13 cellular contexts compared by ENCODE assay signal in the genomic region with DNA sequence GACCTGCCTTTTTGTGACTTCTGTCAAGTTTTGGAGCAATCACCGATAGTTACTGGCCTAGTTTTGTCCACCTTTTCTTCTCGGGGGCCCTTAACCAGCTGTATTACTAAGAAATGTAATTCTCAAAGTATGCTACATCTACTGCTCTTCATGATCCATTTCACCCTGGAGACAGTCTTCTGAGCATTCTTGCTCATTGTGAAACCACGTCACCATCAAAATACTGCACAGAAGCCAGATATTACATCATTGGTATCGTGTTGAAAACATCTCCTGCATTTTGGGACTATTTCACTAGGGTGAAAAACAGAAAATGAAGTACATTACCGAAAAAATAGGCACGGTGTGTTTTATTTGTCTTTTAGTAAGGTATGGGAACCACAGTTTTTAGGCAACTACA. TPM values are rescaled to one million over a fixed set of nuclear protein-coding genes. Genes with fewer than 3 reads are reported as not detected.
A peak's percentile ranks its signal among the peaks of the same experiment; 100 is the strongest.
DNase-seq lines count a peak whose midpoint lies in the region; ATAC-seq and TF ChIP-seq lines count a peak whose summit lies in the region.
"Had no signal": no experiment of that assay in that cellular context is flagged by ENCODE, and none has a peak within 500 bp of the region (broad histone marks: within the 10 kb centered on the region; RNA-seq: fewer than 3 reads in every experiment).

No MANE protein-coding gene starts in this region.

- ATAC-seq in HG03175 (IDR thresholded peaks at IDR 0.05; ENCODE audit: unreplicated experiment) (peak; percentile 90), GM19324 (IDR thresholded peaks at IDR 0.05; ENCODE audit: low FRiP score, unreplicated experiment) (no peak), HG02981 (IDR thresholded peaks at IDR 0.05; ENCODE audit: unreplicated experiment) (no peak)
- ATAC-seq: Panc1 had no signal

- H3K36me3 Mint-ChIP-seq in activated CD4-positive, alpha-beta memory T cell treated with anti-CD3 and anti-CD28 coated beads for 36 hours = peaks cover 7% of the 10 kb centered on the region

- POLR2A ChIA-PET in activated CD4-positive, alpha-beta memory T cell treated with anti-CD3 and anti-CD28 coated beads for 36 hours (lab: Charles Lee) = no interaction called here

- no peaks in the 10 kb centered on the region for H3K9me3 ChIP-seq in HAP-1
- H3K9me3 ChIP-seq: suprapubic skin had no signal

- TF ChIP-seq CTCF in GM13976 (IDR thresholded peaks at IDR 0.05; ENCODE audit: borderline replicate concordance, control extremely low read depth, extremely low read depth, insufficient read depth, missing control alignments) (no peak), GM20000 (IDR thresholded peaks at IDR 0.05; ENCODE audit: extremely low read depth, missing control alignments) (no peak), fibroblast of mammary gland (conservative IDR thresholded peaks at IDR 0.05; ENCODE audit: control insufficient read depth, insufficient read depth, low read depth, low read length) (no peak)

- H3K4me1 ChIP-seq in HAP-1 = no peaks in the 10 kb centered on the region
- H3K4me1 ChIP-seq: foreskin keratinocyte, suprapubic skin had no signal

- no peaks in the 10 kb centered on the region; the same call in 1 of the 2 replicates for H3K27me3 ChIP-seq in HAP-1 (ENCODE audit: low read depth)
- H3K27me3 ChIP-seq: foreskin keratinocyte, suprapubic skin had no signal

- H3K36me3 ChIP-seq in HAP-1 (replicated peaks) = no peaks in the 10 kb centered on the region
- H3K36me3 ChIP-seq: suprapubic skin had no signal

- in situ Hi-C loops in GM13976 (cut with MboI; ENCODE audit: low sequenced_read_pairs, unreplicated experiment) = no loop called here
- in situ Hi-C loops in HAP-1 (cut with MboI; ENCODE audit: low sequenced_read_pairs) = no loop called here

- peaks cover 21% of the 10 kb centered on the region for H3K9me3 Mint-ChIP-seq in activated CD4-positive, alpha-beta memory T cell treated with anti-CD3 and anti-CD28 coated beads for 36 hours

- H3K4me3 Mint-ChIP-seq in activated CD4-positive, alpha-beta memory T cell treated with anti-CD3 and anti-CD28 coated beads for 36 hours = no peak overlapping the region
- H3K4me3 Mint-ChIP-seq: activated CD4-positive, alpha-beta T cell treated with anti-CD3 and anti-CD28 coated beads, Interleukin-2, amount 10 ng/mL, durations not matched to agents 7 days and 5 days; CD8-positive, alpha-beta memory T cell had no signal

- peak; percentile 43 for DNase-seq in GM13976 (ENCODE audit: low spot score)
- DNase-seq in GM20000 (ENCODE audit: low spot score) = peak; percentile 38
- DNase-seq in fibroblast of mammary gland (ENCODE audit: low read depth) = peak; percentile 64
- no peak for DNase-seq in HAP-1 (ENCODE audit: low spot score in 2 of 2)
- DNase-seq in activated CD4-positive, alpha-beta memory T cell treated with anti-CD3 and anti-CD28 coated beads for 36 hours = no peak
- DNase-seq: activated CD4-positive, alpha-beta T cell treated with anti-CD3 and anti-CD28 coated beads, Interleukin-2, amount 10 ng/mL, durations not matched to agents 7 days and 5 days; CD8-positive, alpha-beta memory T cell; foreskin keratinocyte had no signal

- H3K4me3 ChIP-seq in fibroblast of mammary gland (ENCODE audit: control insufficient read depth, low read depth, low read length) (no peak overlapping the region), HAP-1 (no peak overlapping the region)
- H3K4me3 ChIP-seq: suprapubic skin had no signal

- intact Hi-C loops in activated CD4-positive, alpha-beta memory T cell treated with anti-CD3 and anti-CD28 coated beads for 36 hours (cut with micrococcal nuclease) = no loop called here

- CTCF ChIA-PET in activated CD4-positive, alpha-beta memory T cell treated with anti-CD3 and anti-CD28 coated beads for 36 hours (lab: Charles Lee) = no interaction called here

- H3K27me3 Mint-ChIP-seq in activated CD4-positive, alpha-beta memory T cell treated with anti-CD3 and anti-CD28 coated beads for 36 hours = peaks cover 16% of the 10 kb centered on the region

- no peaks in the 10 kb centered on the region for H3K4me1 Mint-ChIP-seq in activated CD4-positive, alpha-beta memory T cell treated with anti-CD3 and anti-CD28 coated beads for 36 hours (ENCODE audit: low read depth)
- H3K4me1 Mint-ChIP-seq: activated CD4-positive, alpha-beta T cell treated with anti-CD3 and anti-CD28 coated beads, Interleukin-2, amount 10 ng/mL, durations not matched to agents 7 days and 5 days; CD8-positive, alpha-beta memory T cell had no signal

- H3K27ac Mint-ChIP-seq in activated CD4-positive, alpha-beta memory T cell treated with anti-CD3 and anti-CD28 coated beads for 36 hours = no peak overlapping the region
- H3K27ac Mint-ChIP-seq: activated CD4-positive, alpha-beta T cell treated with anti-CD3 and anti-CD28 coated beads, Interleukin-2, amount 10 ng/mL, durations not matched to agents 7 days and 5 days; CD8-positive, alpha-beta memory T cell had no signal

RNA-seq across cellular contexts. Expression of gene LYPD6B, which starts 11.7 kb away (rescaled TPM):
- total RNA-seq in activated CD4-positive, alpha-beta memory T cell treated with anti-CD3 and anti-CD28 coated beads for 36 hours = not detected
- total RNA-seq: activated CD4-positive, alpha-beta T cell treated with anti-CD3 and anti-CD28 coated beads, Interleukin-2, amount 10 ng/mL, durations not matched to agents 7 days and 5 days; CD8-positive, alpha-beta memory T cell had no signal

Comparison
In these comparisons a context has a peak if more than half of its experiments do, and no peak if none do; other contexts are left out.
1. DNase-seq: peak in GM13976 (single experiment), GM20000 (single experiment) and fibroblast of mammary gland (single experiment); none in HAP-1 (0 of 2) and activated CD4-positive, alpha-beta memory T cell treated with anti-CD3 and anti-CD28 coated beads for 36 hours (single experiment).